Comparison of ENCODE assay signal across 8 cellular contexts in genomic region chr20:48620486-48621255, GRCh38.
DNase-seq lines count a peak whose midpoint lies in the region; ATAC-seq, FAIRE-seq and TF ChIP-seq lines count a peak whose summit lies in the region.

No MANE protein-coding gene starts in this region.

- intact Hi-C loops in HepG2 (cut with micrococcal nuclease; ENCODE audit: unreplicated experiment), result loop anchor here (1.0 kb wide), 8 partner anchors 199 to 957 kb away; no protein-coding TSS in a partner anchor

- no peaks in the 10 kb centered on the region for H4K20me1 ChIP-seq in HepG2 (ENCODE audit: insufficient read depth, low read length)

- 9% methylated on average over 24 of the region's 24 CpGs for WGBS in HepG2 (ENCODE audit: low lambda C conversion rate)

- CTCF ChIA-PET in HepG2 (lab: Yijun Ruan, JAX; ENCODE audit: low intra/inter-chr PET ratio, low total read pairs), result interaction anchor here (0.8 to 3.5 kb wide), 13 partner anchors 15 to 957 kb away, joined by 3 to 40 read pairs (median 6); partner anchors contain the start of gene SULF2

- no TSS peak for BruUV-seq in HepG2 (replicated peaks; lab: Mats Ljungman, UMichigan)

- no peaks in the 10 kb centered on the region for H3K79me2 ChIP-seq in HepG2 (ENCODE audit: insufficient read depth, low read length)

- no peak overlapping the region for H3K27ac ChIP-seq in HepG2 (ENCODE audit: extremely low read length, insufficient read depth, low read length)

- ATAC-seq in HG03342 (IDR thresholded peaks at IDR 0.05; ENCODE audit: unreplicated experiment), result peak; percentile 59
- peak; percentile 90 for ATAC-seq in HepG2
- no peak for ATAC-seq in GM18519 (IDR thresholded peaks at IDR 0.05; ENCODE audit: low FRiP score, unreplicated experiment)

- peak overlapping the region; percentile 40 for H3K4me2 ChIP-seq in HepG2 (ENCODE audit: low read depth, low read length)

- no peaks in the 10 kb centered on the region for H3K36me3 ChIP-seq in HepG2 (replicated peaks in 1 of 2; ENCODE audit: control insufficient read depth in 1 of 2, insufficient read depth in 2 of 2, low read length in 2 of 2)

- in situ Hi-C loops in HepG2 (cut with HindIII; ENCODE audit: extremely low pct_ligation_motif_present, low pct_unique_long_range_greater_than_20kb), result loop anchor here (5.0 to 25.0 kb wide), 3 partner anchors 208 to 938 kb away; partner anchors contain the start of gene SULF2

- H3K9me3 ChIP-seq in HepG2 (ENCODE audit: low read length), result no peaks in the 10 kb centered on the region

- H3K4me1 ChIP-seq in HepG2 (ENCODE audit: insufficient read depth, low read length), result peaks cover 11% of the 10 kb centered on the region

- TF ChIP-seq POLR2A in HepG2 (IDR thresholded peaks at IDR 0.05; ENCODE audit: insufficient read depth in 1 of 2, low read depth in 2 of 2, low read length in 2 of 2), result no peak

- POLR2A ChIA-PET in HepG2 (lab: Yijun Ruan, JAX), result interaction anchor here (0.8 to 1.0 kb wide), 4 partner anchors 261 to 834 kb away, joined by 3 to 4 read pairs (median 3); no protein-coding TSS in a partner anchor

- peak; percentile 98 for TF ChIP-seq CTCF in HepG2 (CRISPR knock-in tag; IDR thresholded peaks at IDR 0.05)

- no peak overlapping the region for H3K9ac ChIP-seq in HepG2 (ENCODE audit: insufficient read depth, low read depth, low read length)

- peak; percentile 85 for FAIRE-seq in HepG2 (lab: Jason Lieb, UNC)

- peak; percentile 99 for TF ChIP-seq RAD21 in HepG2 (CRISPR knock-in tag; IDR thresholded peaks at IDR 0.05)

- no peak overlapping the region for H2AFZ ChIP-seq in HepG2 (ENCODE audit: low read length)

- DNase-seq in DMS153 (lab: John Stamatoyannopoulos, UW), result peak; percentile 74
- DNase-seq in NCI-H526 (lab: John Stamatoyannopoulos, UW), result peak; percentile 72 to 93
- peak; percentile 52 to 61 for DNase-seq in activated CD4-positive, alpha-beta T cell treated with anti-CD3 and anti-CD28 coated beads, Interleukin-2, amount 50 U/mL, for 24 hours (ENCODE audit: low read depth in 1 of 2, low spot score in 1 of 2)
- DNase-seq in dermis microvascular lymphatic vessel endothelial cell (ENCODE audit: low read depth in 2 of 2), result peak; percentile 50 to 78
- DNase-seq in HepG2 (ENCODE audit: low spot score), result peak; percentile 86
- DNase-seq in stimulated activated CD4-positive, alpha-beta T cell treated with anti-CD3 and anti-CD28 coated beads, Interleukin-2, amount 100 ng/mL, for 4 hours (ENCODE audit: low read depth), result peak; percentile 45

- 0 out of 6 replicates have a peak overlapping the region, but pooled peaks of 1 of the 3 experiments have one; percentile 5 for H3K4me3 ChIP-seq in HepG2 (replicated peaks in 1 of 3; ENCODE audit: insufficient read depth in 1 of 3, low read depth in 2 of 3, low read length in 3 of 3)

- peaks cover 17 to 28% of the 10 kb centered on the region in 2 experiments; a peak in 3 of 5 replicates for H3K27me3 ChIP-seq in HepG2 (ENCODE audit: control insufficient read depth in 1 of 2, insufficient read depth in 2 of 2, low read length in 2 of 2)

- TF ChIP-seq EP300 in HepG2 (IDR thresholded peaks at IDR 0.05; ENCODE audit: low read depth in 2 of 2, low read length in 2 of 2) (no peak), HepG2 (CRISPR knock-in tag; IDR thresholded peaks at IDR 0.05; ENCODE audit: borderline replicate concordance) (no peak)

TF ChIP-seq in HepG2, 621 proteins besides CTCF, POLR2A, EP300 and RAD21 (continues in another document):
- TF ChIP-seq ZNF382 (CRISPR knock-in tag; IDR thresholded peaks at IDR 0.05; ENCODE audit: borderline replicate concordance) (no peak), ZNF775 (CRISPR knock-in tag; IDR thresholded peaks at IDR 0.05; ENCODE audit: borderline replicate concordance) (no peak), U2AF1 (optimal IDR thresholded peaks at IDR 0.05; ENCODE audit: low read depth, low read length) (no peak), JUNB (CRISPR knock-in tag; IDR thresholded peaks at IDR 0.05; ENCODE audit: borderline replicate concordance) (no peak), MIXL1 (CRISPR knock-in tag; IDR thresholded peaks at IDR 0.05) (no peak), IKZF1 (IDR thresholded peaks at IDR 0.05) (no peak), CENPT (CRISPR knock-in tag; IDR thresholded peaks at IDR 0.05; ENCODE audit: low read depth) (no peak), ZFYVE20 (CRISPR knock-in tag; IDR thresholded peaks at IDR 0.05; ENCODE audit: borderline replicate concordance, low read depth) (no peak), IKZF4 (CRISPR knock-in tag; IDR thresholded peaks at IDR 0.05; ENCODE audit: borderline replicate concordance, low read depth, not compliant biosample characterization) (no peak), ZNF557 (CRISPR knock-in tag; IDR thresholded peaks at IDR 0.05) (peak; percentile 36; the same call in 1 of the 2 replicates), SALL1 (CRISPR knock-in tag; IDR thresholded peaks at IDR 0.05) (no peak; the same call in none of the 2 replicates), ZNF740 (CRISPR knock-in tag; IDR thresholded peaks at IDR 0.05) (0 out of 2 replicates have a peak, but pooled peaks have one; percentile 27), TBL1XR1 (IDR thresholded peaks at IDR 0.05; ENCODE audit: borderline replicate concordance, low read length, partially characterized antibody) (no peak), REPIN1 (CRISPR knock-in tag; IDR thresholded peaks at IDR 0.05; ENCODE audit: borderline replicate concordance, low read depth) (0 out of 2 replicates have a peak, but pooled peaks have one; percentile 35), STAG1 (CRISPR knock-in tag; IDR thresholded peaks at IDR 0.05) (peak; percentile 99), YY1 (IDR thresholded peaks at IDR 0.05; ENCODE audit: insufficient read depth, insufficient replicate concordance, low read depth, low read length) (peak; percentile 5), KIAA2018 (CRISPR knock-in tag; IDR thresholded peaks at IDR 0.05; ENCODE audit: borderline replicate concordance) (no peak), TFAP4 (IDR thresholded peaks at IDR 0.05; ENCODE audit: borderline replicate concordance, low read depth) (peak; percentile 30; the same call in 1 of the 2 replicates)
